11 cellular contexts compared by ENCODE assay signal in the genomic region with DNA sequence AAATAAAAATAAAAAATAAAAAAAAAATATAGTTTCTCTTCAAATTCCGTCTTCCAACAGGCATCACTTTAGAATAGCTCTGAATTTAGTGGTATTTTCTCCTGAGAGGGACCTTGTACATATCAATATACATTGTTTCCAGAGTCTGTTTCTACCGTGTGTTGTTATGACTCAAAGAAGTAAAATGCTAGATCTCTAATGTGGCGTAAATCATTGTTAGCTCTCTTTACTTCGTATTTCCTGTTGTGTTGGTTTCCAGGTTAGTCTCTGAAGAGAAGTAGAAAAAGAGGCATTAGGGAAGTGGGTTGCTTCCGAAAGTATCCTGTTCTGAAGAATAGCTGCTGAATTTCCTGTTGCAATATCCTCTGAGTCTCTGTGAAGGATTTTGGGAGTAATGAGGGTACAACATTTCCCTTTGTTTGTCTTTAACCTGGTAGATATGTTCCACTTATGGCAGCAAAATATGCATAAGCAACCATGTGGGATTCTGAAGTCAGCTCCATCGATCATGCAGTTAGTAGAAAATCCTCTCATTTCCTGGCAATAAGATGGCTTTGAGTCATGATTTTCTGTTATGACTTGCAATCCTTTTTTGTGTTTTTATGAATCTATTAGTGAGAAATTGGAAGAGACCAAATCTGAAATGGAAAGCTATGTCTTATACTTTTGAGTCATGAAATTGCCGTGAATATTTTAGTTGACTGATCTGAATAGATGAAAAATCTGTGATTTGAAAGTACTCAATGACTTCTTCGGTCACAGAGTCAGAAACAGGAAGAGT. TPM values are rescaled to one million over a fixed set of nuclear protein-coding genes. Genes with fewer than 3 reads are reported as not detected.
DNase-seq lines count a peak whose midpoint lies in the region; ATAC-seq, FAIRE-seq and TF ChIP-seq lines count a peak whose summit lies in the region.
"Had no signal": no experiment of that assay in that cellular context is flagged by ENCODE, and none has a peak within 500 bp of the region (broad histone marks: within the 10 kb centered on the region; RNA-seq: fewer than 3 reads in every experiment).

No MANE protein-coding gene starts in this region.

- H3K27me3 Mint-ChIP-seq in Calu3 (ENCODE audit: unreplicated experiment): no peaks in the 10 kb centered on the region

- no peak for TF ChIP-seq CTCF in Calu3 (IDR thresholded peaks at IDR 0.05; ENCODE audit: unreplicated experiment)

- DNase-seq in Calu3 (no peak), RCC 7860 (ENCODE audit: low spot score) (peak; percentile 20), SW 1271 (lab: John Stamatoyannopoulos, UW) (no peak), activated gamma-delta T cell treated with Interleukin-2 at 50 U/mL for 16 hours (no peak), NK-92 (lab: John Stamatoyannopoulos, UW; ENCODE audit: unreplicated experiment) (no peak), NCI-H524 treated with DMSO at 0.1 percent for 48 hours (lab: John Stamatoyannopoulos, UW) (no peak)
- DNase-seq: stomach had no signal

- FAIRE-seq in RCC 7860 (lab: Jason Lieb, UNC): no peak
- FAIRE-seq: endometrium had no signal

- intact Hi-C loops in Calu3 (cut with micrococcal nuclease; ENCODE audit: unreplicated experiment): no loop called here

- peak overlapping the region; percentile 62 for H3K4me3 Mint-ChIP-seq in Calu3 (ENCODE audit: low read depth, unreplicated experiment)

- peaks cover 14% of the 10 kb centered on the region for H3K9me3 Mint-ChIP-seq in Calu3 (ENCODE audit: low read depth, unreplicated experiment)

- no TSS peak for BruUV-seq in Calu3 (replicated peaks; lab: Mats Ljungman, UMichigan)

- H3K36me3 Mint-ChIP-seq in Calu3 (ENCODE audit: insufficient read depth, unreplicated experiment): no peaks in the 10 kb centered on the region

- H3K4me1 Mint-ChIP-seq in Calu3 (ENCODE audit: low read depth, unreplicated experiment): peaks cover 19% of the 10 kb centered on the region

- CTCF ChIA-PET in Calu3 (lab: Charles Lee): interaction anchor here (0.6 to 1.0 kb wide), 3 partner anchors 34 to 72 kb away, joined by 3 to 6 read pairs (median 4); no protein-coding TSS in a partner anchor

- peak overlapping the region; percentile 97 for H3K27ac Mint-ChIP-seq in Calu3 (ENCODE audit: unreplicated experiment)

- ATAC-seq in GM19467 (IDR thresholded peaks at IDR 0.05; ENCODE audit: unreplicated experiment) (peak; percentile 97), HG03039 (IDR thresholded peaks at IDR 0.05; ENCODE audit: unreplicated experiment) (peak; percentile 48)

RNA-seq across cellular contexts. Expression of gene MCHR2, which starts 42.0 kb away (rescaled TPM):
- total RNA-seq in Calu3 (2022): not detected in 2 replicates
- total RNA-seq: activated CD8-positive, alpha-beta memory T cell treated with anti-CD3 and anti-CD28 coated beads for 36 hours had no signal
